ENCODE assay signal across 11 cellular contexts in genomic region chr1:202064889-202065332, GRCh38. TPM values are rescaled to one million over a fixed set of nuclear protein-coding genes. Genes with fewer than 3 reads are reported as not detected.
DNase-seq lines count a peak whose midpoint lies in the region; ATAC-seq, FAIRE-seq and TF ChIP-seq lines count a peak whose summit lies in the region.
"Not testable (repeated sequence)": the region's sequence is repeated elsewhere in the genome, so short reads cannot be mapped to it uniquely, and the experiment has no call there.
"Had no signal": no experiment of that assay in that cellular context is flagged by ENCODE, and none has a peak within 500 bp of the region (broad histone marks: within the 10 kb centered on the region; RNA-seq: fewer than 3 reads in every experiment).

No MANE protein-coding gene starts in this region.

- not testable (repeated sequence) for TF ChIP-seq POLR2A in A549 (IDR thresholded peaks at IDR 0.05; ENCODE audit: low read length); K562 (conservative IDR thresholded peaks at IDR 0.05)

- H4K20me1 ChIP-seq in K562 (replicated peaks; ENCODE audit: control insufficient read depth, insufficient read depth, low read length), result not testable (repeated sequence)

- peak overlapping the region; percentile 60 for H3K27ac Mint-ChIP-seq in Calu3 (ENCODE audit: unreplicated experiment)

- H3K27me3 ChIP-seq in SJCRH30; K562 (ENCODE audit: control insufficient read depth in 2 of 2, insufficient read depth in 2 of 2, low read length in 2 of 2): not testable (repeated sequence)

- not testable (repeated sequence) for H3K9me1 ChIP-seq in K562 (ENCODE audit: control insufficient read depth, insufficient read depth, low read length)

- 68% methylated on average over 10 of the region's 10 CpGs for WGBS in A549 (ENCODE audit: missing lambda C conversion rate)
- WGBS in K562 (ENCODE audit: insufficient coverage, low coverage, missing lambda C conversion rate), result 5% methylated on average over 5 of the region's 10 CpGs

- not testable (repeated sequence) for H3K9me3 Mint-ChIP-seq in Calu3 (ENCODE audit: low read depth, unreplicated experiment)

- TF ChIP-seq CTCF in A549 (IDR thresholded peaks at IDR 0.05); Calu3 (IDR thresholded peaks at IDR 0.05; ENCODE audit: unreplicated experiment); HEK293 (tag by site-specific recombination; IDR thresholded peaks at IDR 0.05); K562 (IDR thresholded peaks at IDR 0.05 in 2 of 3, conservative IDR thresholded peaks at IDR 0.05 in 1 of 3; ENCODE audit: insufficient read depth in 2 of 3, low read depth in 1 of 3, low read length in 3 of 3): not testable (repeated sequence)

- in situ Hi-C loops in K562 (cut with MboI), result not testable (repeated sequence)

- CTCF ChIA-PET in A549 (lab: Yijun Ruan, JAX) (interaction anchor here (0.5 to 4.6 kb wide), 2 partner anchors 9 to 55 kb away, joined by 3 to 26 read pairs; partner anchors contain the start of gene ELF3), Calu3 (lab: Charles Lee) (interaction anchor here (0.7 kb wide), 2 partner anchors 14 to 54 kb away, joined by 4 read pairs; no protein-coding TSS in a partner anchor), K562 (lab: Yijun Ruan, JAX; ENCODE audit: low intra/inter-chr PET ratio) (interaction anchor here (0.6 kb wide), 1 partner anchor 50 kb away, joined by 3 read pairs; no protein-coding TSS in a partner anchor)
- CTCF ChIA-PET in HEK293 (lab: Yijun Ruan, JAX), result not testable (repeated sequence)

- H3K36me3 ChIP-seq in HEK293 (ENCODE audit: control insufficient read depth in 2 of 2, insufficient read depth in 1 of 2, low read length in 2 of 2); SJCRH30; K562 (ENCODE audit: control insufficient read depth, insufficient read depth, low read length): not testable (repeated sequence)

- DNase-seq in A549 (ENCODE audit: low read depth in 1 of 2, low spot score in 1 of 2); Calu3; SJCRH30; K562 (ENCODE audit: extremely low read depth in 1 of 4, low spot score in 3 of 4): not testable (repeated sequence)

- TF ChIP-seq EP300 in A549 (IDR thresholded peaks at IDR 0.05); K562 (IDR thresholded peaks at IDR 0.05; ENCODE audit: low read length): not testable (repeated sequence)

- H2AFZ ChIP-seq in K562 (ENCODE audit: low read depth, low read length), result not testable (repeated sequence)

- H3K27me3 Mint-ChIP-seq in Calu3 (ENCODE audit: unreplicated experiment), result not testable (repeated sequence)

- not testable (repeated sequence) for BruUV-seq in Calu3 (replicated peaks; lab: Mats Ljungman, UMichigan); K562 (replicated peaks; lab: Mats Ljungman, UMichigan)

- intact Hi-C loops in Calu3 (cut with micrococcal nuclease; ENCODE audit: unreplicated experiment), result not testable (repeated sequence)
- intact Hi-C loops in K562 (cut with micrococcal nuclease), result loop anchor here (1.0 kb wide), 1 partner anchor 11 kb away; no protein-coding TSS in a partner anchor

- H3K9ac ChIP-seq in K562 (ENCODE audit: insufficient read depth in 1 of 2, low read depth in 2 of 2, low read length in 2 of 2), result not testable (repeated sequence)

- POLR2A ChIA-PET in A549 (lab: Yijun Ruan, JAX), result not testable (repeated sequence)
- POLR2A ChIA-PET in HEK293 (lab: Yijun Ruan, JAX) (interaction anchor here (0.7 kb wide), 1 partner anchor 8 kb away, joined by 3 read pairs; no protein-coding TSS in a partner anchor), K562 (lab: Yijun Ruan, JAX) (interaction anchor here (0.8 to 1.3 kb wide), 3 partner anchors 8 to 16 kb away, joined by 3 read pairs; no protein-coding TSS in a partner anchor)

- H3K9me3 ChIP-seq in A549; HEK293 (ENCODE audit: control insufficient read depth, insufficient read depth, low read depth, low read length); SJCRH30 (replicated peaks); K562 (replicated peaks; ENCODE audit: control insufficient read depth, insufficient read depth, low read depth, low read length): not testable (repeated sequence)

- FAIRE-seq in A549 (lab: Jason Lieb, UNC); K562 (lab: Jason Lieb, UNC): not testable (repeated sequence)

- not testable (repeated sequence) for ATAC-seq in A549, K562

- H3K36me3 Mint-ChIP-seq in Calu3 (ENCODE audit: insufficient read depth, unreplicated experiment), result not testable (repeated sequence)

- TF ChIP-seq RAD21 in A549 (conservative IDR thresholded peaks at IDR 0.05 in 1 of 2, IDR thresholded peaks at IDR 0.05 in 1 of 2); K562 (CRISPR knock-in tag; conservative IDR thresholded peaks at IDR 0.05 in 1 of 2, IDR thresholded peaks at IDR 0.05 in 1 of 2): not testable (repeated sequence)

- H3K4me3 Mint-ChIP-seq in Calu3 (ENCODE audit: low read depth, unreplicated experiment), result not testable (repeated sequence)

- H3K4me1 ChIP-seq in A549 (peaks cover 58% of the 10 kb centered on the region), SJCRH30 (peaks cover 25% of the 10 kb centered on the region), K562 (replicated peaks in 1 of 2; ENCODE audit: control insufficient read depth in 2 of 2, insufficient read depth in 2 of 2, low read length in 2 of 2) (peaks cover 0 to 15% of the 10 kb centered on the region in 2 experiments; a peak in 4 of 5 replicates)
- not testable (repeated sequence) for H3K4me1 ChIP-seq in HEK293 (ENCODE audit: control insufficient read depth, insufficient read depth, low read length)

- not testable (repeated sequence) for H3K4me3 ChIP-seq in A549; HEK293 (ENCODE audit: low read depth, low read length); SJCRH30; K562

- H3K27ac ChIP-seq in A549 (peak overlapping the region; percentile 97 to 98), SJCRH30 (peak overlapping the region; percentile 39; the same call in 1 of the 2 replicates)
- H3K27ac ChIP-seq in HEK293 (ENCODE audit: extremely low read depth, low read depth, low read length); K562 (ENCODE audit: extremely low read depth, low read depth, low read length): not testable (repeated sequence)

- peak overlapping the region; percentile 54 for H3K4me2 ChIP-seq in A549
- H3K4me2 ChIP-seq in K562 (ENCODE audit: insufficient read depth, low read length), result peak overlapping the region; percentile 34; the same call in 1 of the 2 replicates

- H3K79me2 ChIP-seq in K562 (ENCODE audit: control insufficient read depth, insufficient read depth, low read length), result not testable (repeated sequence)

- peaks cover 29% of the 10 kb centered on the region for H3K4me1 Mint-ChIP-seq in Calu3 (ENCODE audit: low read depth, unreplicated experiment)

RNA-seq across cellular contexts. Expression of gene ELF3, which starts 54.5 kb away (rescaled TPM):
- polyA plus RNA-seq in A549 (2011; rRNA removed) (334 and 365 TPM in 2 replicates), A549 (2017; fragmentation: RNase III; extraction: RNeasy Plus Mini Kit Qiagen cat#74134 plus additional on column Dnase treatment) (138 to 180 TPM (median 179 TPM) in 3 replicates), K562 (2011; rRNA removed) (0.47 and 0.87 TPM in 2 replicates), K562 (2014; fragmentation: Illumina TruSeq; extraction: Trizol) (0.15 TPM in 1 of 2 replicates, not detected in the other), K562 (2014; fragmentation: Nextera tagmentation; extraction: Ambion mirVana) (not detected), K562 (2014; rRNA removed) (0.03 TPM in 1 of 2 replicates, not detected in the other)
- polyA plus RNA-seq in A549 (2012; cell fraction: cytosol; rRNA removed), result 197 and 257 TPM in 2 replicates
- 1,053 and 1,132 TPM in 2 replicates for polyA plus RNA-seq in A549 (2012; cell fraction: nucleus; rRNA removed)
- polyA minus RNA-seq in A549 (2011; rRNA and poly(A)+ RNA removed), result 661 and 758 TPM in 2 replicates
- total RNA-seq in Calu3 (2022) (830 and 907 TPM in 2 replicates), K562 (2014; rRNA removed) (0.16 TPM in 1 of 2 replicates, not detected in the other), K562 (2014; rRNA removed; fragmentation: Illumina TruSeq; extraction: Trizol) (0.07 TPM in 1 of 2 replicates, not detected in the other), K562 (2015; rRNA removed; fragmentation: Illumina TruSeq; extraction: Trizol) (0.07 and 0.15 TPM in 2 replicates), K562 (2021) (0.63 and 1.2 TPM in 2 replicates)
- total RNA-seq in SJCRH30 (2014; rRNA removed; shearing (Covaris generic)), result 0.51 and 0.59 TPM in 2 replicates
- total RNA-seq in K562 (2011; cell fraction: chromatin; rRNA removed; ENCODE audit: low replicate concordance), result 1.2 and 3.1 TPM in 2 replicates
- 1.8 and 2.3 TPM in 2 replicates for total RNA-seq in K562 (2011; cell fraction: nucleolus; rRNA removed)
- 0.73 and 1.3 TPM in 2 replicates for total RNA-seq in K562 (2011; cell fraction: nucleoplasm; rRNA removed)
- polyA plus RNA-seq in K562 (2011; cell fraction: cytosol; rRNA removed), result 0.94 and 1.2 TPM in 2 replicates
- 1.6 and 2.7 TPM in 2 replicates for polyA plus RNA-seq in K562 (2011; cell fraction: nucleus; rRNA removed)
- polyA plus RNA-seq in K562 (2012), result 0.35 and 1.9 TPM in 2 replicates
- 0.21 and 0.54 TPM in 2 replicates for polyA minus RNA-seq in K562 (2011; rRNA and poly(A)+ RNA removed)
- polyA minus RNA-seq in K562 (2011; cell fraction: cytosol; rRNA and poly(A)+ RNA removed), result 0.67 TPM in 1 of 2 replicates, not detected in the other
- 0.94 and 1.00 TPM in 2 replicates for polyA minus RNA-seq in K562 (2011; cell fraction: nucleus; rRNA and poly(A)+ RNA removed)
- polyA plus RNA-seq: CD14-positive monocyte; CD4-positive, CD25-positive, alpha-beta regulatory T cell had no signal

RNA-seq across cellular contexts. Expression of gene GPR37L1, which starts 57.8 kb away (rescaled TPM):
- polyA plus RNA-seq in A549 (2011; rRNA removed) (0.13 and 0.15 TPM in 2 replicates), A549 (2017; fragmentation: RNase III; extraction: RNeasy Plus Mini Kit Qiagen cat#74134 plus additional on column Dnase treatment) (0.08 to 0.09 TPM (median 0.09 TPM) in 3 replicates), K562 (2011; rRNA removed) (0.01 TPM in 1 of 2 replicates, not detected in the other), K562 (2014; fragmentation: Illumina TruSeq; extraction: Trizol) (not detected in 2 replicates), K562 (2014; fragmentation: Nextera tagmentation; extraction: Ambion mirVana) (not detected), K562 (2014; rRNA removed) (not detected in 2 replicates)
- polyA plus RNA-seq in A549 (2012; cell fraction: cytosol; rRNA removed), result 0.08 and 0.12 TPM in 2 replicates
- polyA plus RNA-seq in A549 (2012; cell fraction: nucleus; rRNA removed), result 0.24 and 0.27 TPM in 2 replicates
- polyA minus RNA-seq in A549 (2011; rRNA and poly(A)+ RNA removed), result 0.15 and 0.21 TPM in 2 replicates
- total RNA-seq in Calu3 (2022) (0.12 and 0.22 TPM in 2 replicates), K562 (2014; rRNA removed) (not detected in 2 replicates), K562 (2014; rRNA removed; fragmentation: Illumina TruSeq; extraction: Trizol) (not detected in 2 replicates), K562 (2015; rRNA removed; fragmentation: Illumina TruSeq; extraction: Trizol) (not detected in 2 replicates), K562 (2021) (not detected in 2 replicates)
- total RNA-seq in SJCRH30 (2014; rRNA removed; shearing (Covaris generic)), result 0.02 TPM in 1 of 2 replicates, not detected in the other
- not detected in 2 replicates for total RNA-seq in K562 (2011; cell fraction: chromatin; rRNA removed; ENCODE audit: low replicate concordance)
- under 0.01 TPM in 2 replicates for total RNA-seq in K562 (2011; cell fraction: nucleolus; rRNA removed)
- total RNA-seq in K562 (2011; cell fraction: nucleoplasm; rRNA removed), result not detected in 2 replicates
- 0.01 TPM in 1 of 2 replicates, not detected in the other for polyA plus RNA-seq in K562 (2011; cell fraction: cytosol; rRNA removed)
- 0.01 TPM in 1 of 2 replicates, not detected in the other for polyA plus RNA-seq in K562 (2011; cell fraction: nucleus; rRNA removed)
- 0.07 TPM in 2 replicates for polyA plus RNA-seq in K562 (2012)
- not detected in 2 replicates for polyA minus RNA-seq in K562 (2011; rRNA and poly(A)+ RNA removed)
- polyA minus RNA-seq in K562 (2011; cell fraction: cytosol; rRNA and poly(A)+ RNA removed), result not detected in 2 replicates
- not detected in 2 replicates for polyA minus RNA-seq in K562 (2011; cell fraction: nucleus; rRNA and poly(A)+ RNA removed)
- total RNA-seq: A673; CD4-positive, alpha-beta memory T cell; CD4-positive, CD25-positive, alpha-beta regulatory T cell; G401 had no signal
- polyA plus RNA-seq: AG04450 had no signal

Comparison
In these comparisons a context has a peak if more than half of its experiments do, and no peak if none do; other contexts are left out.
1. RNA of gene ELF3, which starts 54.5 kb away (total RNA-seq): 830 to 907 TPM in Calu3; 0.51 to 0.59 TPM in SJCRH30 and 0.07 to 3.1 TPM in K562; every median in the first group is over 100 times any median in the second.